30 cellular contexts compared by ENCODE assay signal in genomic region chr17:66270106-66270505, GRCh38. TPM values are rescaled to one million over a fixed set of nuclear protein-coding genes. Genes with fewer than 3 reads are reported as not detected.
"Had no signal": no experiment of that assay in that cellular context is flagged by ENCODE, and none has a peak within 500 bp of the region (broad histone marks: within the 10 kb centered on the region; RNA-seq: fewer than 3 reads in every experiment).

No MANE protein-coding gene starts in this region.

- ATAC-seq: activated T-cell treated with anti-CD3 and anti-CD28 coated beads, Interleukin-2, amount 50 U/mL, for 72 hours; T-cell had no signal

- H3K4me1 ChIP-seq: Peyer's patch, SJCRH30 had no signal

- H3K4me3 ChIP-seq: Peyer's patch, SJCRH30 had no signal

- H3K36me3 ChIP-seq: Peyer's patch, SJCRH30 had no signal

- H3K27me3 ChIP-seq: Peyer's patch, SJCRH30 had no signal

- H3K27ac ChIP-seq: Peyer's patch, RWPE1, SJCRH30, VCaP had no signal

- DNase-seq: activated CD4-positive, alpha-beta memory T cell treated with anti-CD3 and anti-CD28 coated beads, Interleukin-2, amount 10 ng/mL, durations not matched to agents 7 days and 5 days; activated CD4-positive, alpha-beta T cell treated with anti-CD3 and anti-CD28 coated beads, Interleukin-2, amount 10 ng/mL, durations not matched to agents 7 days and 5 days; activated CD4-positive, CD25-positive, alpha-beta regulatory T cell; activated CD8-positive, alpha-beta memory T cell treated with anti-CD3 and anti-CD28 coated beads, Interleukin-2, amount 50 U/mL, for 4 hours; activated gamma-delta T cell treated with Interleukin-2 at 50 U/mL for 16 hours; activated naive CD4-positive, alpha-beta T cell treated with anti-CD3 and anti-CD28 coated beads, Interleukin-2, amount 10 ng/mL, durations not matched to agents 7 days and 5 days; activated naive CD8-positive, alpha-beta T cell treated with anti-CD3 and anti-CD28 coated beads for 36 hours; activated T-cell treated with anti-CD3 and anti-CD28 coated beads, Interleukin-2, amount 50 U/mL, for 72 hours; aorta; KG1; NCI-H1092; NCI-H1417; NCI-H1694; NCI-H2029; NCI-H2107; NCI-H345; NCI-H510A; NCI-H69; NK-92 treated with Interleukin-12 subunit alpha and Interleukin-12 subunit beta, amount 100 ng/mL, for 24 hours; OCI-M1; Peyer's patch; Right ventricle myocardium superior; SJCRH30; T-cell; T-helper 2 cell; T1000 had no signal

RNA-seq across cellular contexts. Expression of gene APOH, which starts 40.9 kb away (rescaled TPM):
- total RNA-seq: activated CD4-positive, alpha-beta memory T cell treated with anti-CD3 and anti-CD28 coated beads, Interleukin-2, amount 10 ng/mL, durations not matched to agents 7 days and 5 days; activated CD4-positive, alpha-beta T cell treated with anti-CD3 and anti-CD28 coated beads, Interleukin-2, amount 10 ng/mL, durations not matched to agents 7 days and 5 days; activated naive CD8-positive, alpha-beta T cell treated with anti-CD3 and anti-CD28 coated beads for 36 hours; activated T-cell treated with anti-CD3 and anti-CD28 coated beads, Interleukin-2, amount 50 U/mL, for 72 hours; activated T-helper 2 cell treated with anti-CD3 and anti-CD28 coated beads, Interferon-gamma antibody, Interleukin-2, Interleukin-4, amounts not matched to agents 10 μg/mL and 5 μg/mL and 100 μg/mL, durations not matched to agents 14 hours and 24 hours and 36 hours; aorta; MCF 10A; SJCRH30 had no signal
